15 cellular contexts compared by ENCODE assay signal in the genomic region with DNA sequence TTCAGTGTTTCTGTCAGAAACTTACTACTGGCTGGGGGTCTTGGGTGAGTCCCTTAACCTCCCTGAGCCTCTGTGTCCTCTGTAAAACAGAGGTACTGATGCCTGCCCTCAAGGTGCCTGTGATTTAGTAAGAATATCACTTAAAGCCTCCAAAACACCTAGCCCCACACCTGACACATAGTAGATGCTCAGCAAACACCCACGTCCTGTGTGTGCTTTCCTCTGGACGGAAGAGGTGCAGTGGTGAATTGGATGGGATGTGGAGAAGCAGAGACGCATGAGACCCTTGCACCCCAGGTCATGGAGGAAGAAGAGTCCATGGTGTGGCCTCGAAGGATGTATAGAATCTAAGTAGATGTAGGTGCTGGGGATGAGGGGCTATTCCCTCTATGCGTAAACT.
"Had no signal": no experiment of that assay in that cellular context is flagged by ENCODE, and none has a peak within 500 bp of the region (broad histone marks: within the 10 kb centered on the region; RNA-seq: fewer than 3 reads in every experiment).

No MANE protein-coding gene starts in this region.

- H3K27me3 ChIP-seq: heart right ventricle, ovary had no signal

- H3K36me3 Mint-ChIP-seq: WTC11 had no signal

- H3K9me3 ChIP-seq: heart right ventricle, mucosa of descending colon, ovary had no signal

- ATAC-seq: left lobe of liver, mucosa of descending colon, WTC11 had no signal

- H3K27ac ChIP-seq: heart right ventricle, ovary had no signal

- DNase-seq: activated CD4-positive, alpha-beta T cell treated with anti-CD3 and anti-CD28 coated beads, Interleukin-2, amount 10 ng/mL, durations not matched to agents 7 days and 5 days; caudate nucleus; effector CD4-positive, alpha-beta T cell; heart right ventricle; islet precursor cell; mammary epithelial cell; mucosa of descending colon; ovary; stimulated activated CD4-positive, alpha-beta T cell treated with anti-CD3 and anti-CD28 coated beads, Interleukin-2, amount 100 ng/mL, for 48 hours; stimulated activated CD8-positive, alpha-beta memory T cell treated with anti-CD3 and anti-CD28 coated beads, Interleukin-4, amount 100 ng/mL, for 48 hours; T-helper 1 cell had no signal

- H3K36me3 ChIP-seq: ovary had no signal

- H3K27me3 Mint-ChIP-seq: activated CD4-positive, alpha-beta T cell treated with anti-CD3 and anti-CD28 coated beads, Interleukin-2, amount 10 ng/mL, durations not matched to agents 7 days and 5 days had no signal

- H3K4me1 Mint-ChIP-seq: nephron progenitor cell, WTC11 had no signal

- H3K9me3 Mint-ChIP-seq: activated CD4-positive, alpha-beta T cell treated with anti-CD3 and anti-CD28 coated beads, Interleukin-2, amount 10 ng/mL, durations not matched to agents 7 days and 5 days; nephron progenitor cell; WTC11 had no signal

- H3K27ac Mint-ChIP-seq: activated CD4-positive, alpha-beta T cell treated with anti-CD3 and anti-CD28 coated beads, Interleukin-2, amount 10 ng/mL, durations not matched to agents 7 days and 5 days; nephron progenitor cell; WTC11 had no signal

- H3K4me3 Mint-ChIP-seq: activated CD4-positive, alpha-beta T cell treated with anti-CD3 and anti-CD28 coated beads, Interleukin-2, amount 10 ng/mL, durations not matched to agents 7 days and 5 days; nephron progenitor cell; WTC11 had no signal

- H3K4me3 ChIP-seq: coronary artery, heart right ventricle, mucosa of descending colon, ovary had no signal
